In genomic region chr5:174571662-174572397, GRCh38 we compare ENCODE assay signal across 8 cellular contexts.
DNase-seq lines count a peak whose midpoint lies in the region; ATAC-seq, FAIRE-seq and TF ChIP-seq lines count a peak whose summit lies in the region.

No MANE protein-coding gene starts in this region.

- no peaks in the 10 kb centered on the region for H3K79me2 ChIP-seq in astrocyte (ENCODE audit: insufficient read depth, low read length)

- no peaks in the 10 kb centered on the region for H4K20me1 ChIP-seq in astrocyte (ENCODE audit: insufficient read depth, low read length)

- H3K9me3 ChIP-seq in astrocyte (ENCODE audit: insufficient read depth, low read depth, low read length) (no peaks in the 10 kb centered on the region), right atrium auricular region (no peaks in the 10 kb centered on the region), skeletal muscle tissue (ENCODE audit: control insufficient read depth in 3 of 3, low read length in 3 of 3) (no peaks in the 10 kb centered on the region)
- H3K9me3 ChIP-seq in CD8-positive, alpha-beta T cell (ENCODE audit: low read length) = no peaks in the 10 kb centered on the region

- H3K4me3 ChIP-seq in H7 (ENCODE audit: insufficient read depth, low read depth, low read length) (no peak overlapping the region), astrocyte (ENCODE audit: insufficient read depth, low read depth, low read length) (no peak overlapping the region), right atrium auricular region (no peak overlapping the region), skeletal muscle tissue (ENCODE audit: low read length in 3 of 3) (peak overlapping the region in 1 of 3 donors; percentile 45)
- H3K4me3 ChIP-seq in CD8-positive, alpha-beta T cell (ENCODE audit: low read depth, low read length) = no peak overlapping the region

- H3K4me1 Mint-ChIP-seq in astrocyte (ENCODE audit: low read depth, unreplicated experiment) (peaks cover 14% of the 10 kb centered on the region), endothelial cell (ENCODE audit: unreplicated experiment) (peaks cover 14% of the 10 kb centered on the region)
- no peaks in the 10 kb centered on the region for H3K4me1 Mint-ChIP-seq in CD8-positive, alpha-beta T cell (ENCODE audit: low read depth)

- H3K27me3 ChIP-seq in H7 (ENCODE audit: control insufficient read depth, insufficient read depth, low read length) (no peaks in the 10 kb centered on the region), astrocyte (ENCODE audit: insufficient read depth, low read length) (no peaks in the 10 kb centered on the region), right atrium auricular region (no peaks in the 10 kb centered on the region), skeletal muscle tissue (ENCODE audit: control insufficient read depth in 3 of 3, insufficient read depth in 3 of 3, low read length in 3 of 3) (peaks cover 0 to 4% (median 0%) of the 10 kb centered on the region in 3 donors)
- H3K27me3 ChIP-seq in CD8-positive, alpha-beta T cell (ENCODE audit: insufficient read depth, low read length) = no peaks in the 10 kb centered on the region

- peak; percentile 86 for FAIRE-seq in astrocyte (lab: Jason Lieb, UNC)

- POLR2A ChIA-PET in CD8-positive, alpha-beta T cell (lab: Charles Lee) = no interaction called here

- H2AFZ ChIP-seq in astrocyte (ENCODE audit: low read depth, low read length) = no peak overlapping the region

- H3K36me3 Mint-ChIP-seq in astrocyte (ENCODE audit: low read depth, unreplicated experiment) (no peaks in the 10 kb centered on the region), endothelial cell (ENCODE audit: low read depth, unreplicated experiment) (no peaks in the 10 kb centered on the region)
- no peaks in the 10 kb centered on the region for H3K36me3 Mint-ChIP-seq in CD8-positive, alpha-beta T cell

- TF ChIP-seq CTCF in astrocyte (IDR thresholded peaks at IDR 0.05; ENCODE audit: insufficient read depth, low read depth, low read length) (peak; percentile 29), right atrium auricular region (IDR thresholded peaks at IDR 0.05) (peak in 1 of 2 donors; percentile 36), endothelial cell (IDR thresholded peaks at IDR 0.05; ENCODE audit: unreplicated experiment) (no peak)
- TF ChIP-seq CTCF in CD8-positive, alpha-beta T cell (IDR thresholded peaks at IDR 0.05) = no peak

- H3K4me3 Mint-ChIP-seq in astrocyte (ENCODE audit: unreplicated experiment) = no peak overlapping the region
- H3K4me3 Mint-ChIP-seq in endothelial cell (ENCODE audit: unreplicated experiment) = no peak overlapping the region
- no peak overlapping the region for H3K4me3 Mint-ChIP-seq in CD8-positive, alpha-beta T cell

- H3K4me2 ChIP-seq in astrocyte (ENCODE audit: low read length) = peak overlapping the region; percentile 53

- no peaks in the 10 kb centered on the region for H3K9me3 Mint-ChIP-seq in astrocyte (ENCODE audit: unreplicated experiment)
- H3K9me3 Mint-ChIP-seq in endothelial cell (ENCODE audit: unreplicated experiment) = no peaks in the 10 kb centered on the region
- H3K9me3 Mint-ChIP-seq in CD8-positive, alpha-beta T cell = peaks cover 2% of the 10 kb centered on the region

- H3K27ac ChIP-seq in astrocyte (ENCODE audit: low read depth, low read length) = peak overlapping the region; percentile 12
- no peak overlapping the region for H3K27ac ChIP-seq in right atrium auricular region
- H3K27ac ChIP-seq in skeletal muscle tissue (ENCODE audit: low read depth, low read length) = peak overlapping the region; percentile 3
- H3K27ac ChIP-seq in CD8-positive, alpha-beta T cell (ENCODE audit: low read depth, low read length) = no peak overlapping the region

- H3K36me3 ChIP-seq in H7 (replicated peaks; ENCODE audit: control insufficient read depth, insufficient read depth, low read length) (no peaks in the 10 kb centered on the region), astrocyte (ENCODE audit: insufficient read depth, low read length) (no peaks in the 10 kb centered on the region), right atrium auricular region (no peaks in the 10 kb centered on the region), skeletal muscle tissue (ENCODE audit: control insufficient read depth in 3 of 3, insufficient read depth in 3 of 3, low read length in 3 of 3) (no peaks in the 10 kb centered on the region)
- H3K36me3 ChIP-seq in CD8-positive, alpha-beta T cell (ENCODE audit: insufficient read depth, low read length) = no peaks in the 10 kb centered on the region

- H3K27ac Mint-ChIP-seq in astrocyte (ENCODE audit: unreplicated experiment) = no peak overlapping the region
- no peak overlapping the region for H3K27ac Mint-ChIP-seq in endothelial cell (ENCODE audit: unreplicated experiment)
- no peak overlapping the region for H3K27ac Mint-ChIP-seq in CD8-positive, alpha-beta T cell

- no peak overlapping the region for H3K9ac ChIP-seq in astrocyte (ENCODE audit: low read length)
- no peak overlapping the region for H3K9ac ChIP-seq in skeletal muscle tissue (ENCODE audit: low read depth in 1 of 3, low read length in 3 of 3)

- H3K27me3 Mint-ChIP-seq in astrocyte (ENCODE audit: low read depth, unreplicated experiment) (peaks cover 32% of the 10 kb centered on the region), endothelial cell (ENCODE audit: unreplicated experiment) (peaks cover 3% of the 10 kb centered on the region)
- peaks cover 5% of the 10 kb centered on the region for H3K27me3 Mint-ChIP-seq in CD8-positive, alpha-beta T cell (ENCODE audit: low read depth)

- H3K4me1 ChIP-seq in astrocyte (ENCODE audit: insufficient read depth, low read length) (peaks cover 24% of the 10 kb centered on the region), right atrium auricular region (peaks cover 0 to 6% of the 10 kb centered on the region in 2 donors), skeletal muscle tissue (ENCODE audit: control insufficient read depth in 3 of 3, insufficient read depth in 3 of 3, low read length in 3 of 3) (peaks cover 8 to 12% (median 10%) of the 10 kb centered on the region in 3 donors)
- no peaks in the 10 kb centered on the region for H3K4me1 ChIP-seq in CD8-positive, alpha-beta T cell (ENCODE audit: insufficient read depth, low read length)

- ATAC-seq in CD8-positive, alpha-beta T cell = no peak

- CTCF ChIA-PET in CD8-positive, alpha-beta T cell (lab: Charles Lee) = no interaction called here

- peak; percentile 52 for DNase-seq in H7
- DNase-seq in astrocyte (ENCODE audit: low read depth) = peak; percentile 95
- peak; percentile 83 for DNase-seq in right atrium auricular region (ENCODE audit: low spot score)
- no peak for DNase-seq in NCI-H1436 (lab: John Stamatoyannopoulos, UW)
- DNase-seq in endothelial cell (ENCODE audit: low spot score) = no peak
- no peak for DNase-seq in NCI-H748 (lab: John Stamatoyannopoulos, UW; ENCODE audit: unreplicated experiment)
- DNase-seq in CD8-positive, alpha-beta T cell = no peak

- intact Hi-C loops in CD8-positive, alpha-beta T cell (cut with DNase I, micrococcal nuclease) = no loop called here

Comparison
In these comparisons a context has a peak if more than half of its experiments do, and no peak if none do; other contexts are left out.
1. DNase-seq: peak in H7 (single experiment), astrocyte (single experiment) and right atrium auricular region (single experiment); none in NCI-H1436 (single experiment), endothelial cell (single experiment), NCI-H748 (single experiment) and CD8-positive, alpha-beta T cell (0 of 7).
2. H3K27ac ChIP-seq: peak in astrocyte (single experiment) and skeletal muscle tissue (single experiment); none in right atrium auricular region (0 of 2) and CD8-positive, alpha-beta T cell (single experiment).